In the genomic region with DNA sequence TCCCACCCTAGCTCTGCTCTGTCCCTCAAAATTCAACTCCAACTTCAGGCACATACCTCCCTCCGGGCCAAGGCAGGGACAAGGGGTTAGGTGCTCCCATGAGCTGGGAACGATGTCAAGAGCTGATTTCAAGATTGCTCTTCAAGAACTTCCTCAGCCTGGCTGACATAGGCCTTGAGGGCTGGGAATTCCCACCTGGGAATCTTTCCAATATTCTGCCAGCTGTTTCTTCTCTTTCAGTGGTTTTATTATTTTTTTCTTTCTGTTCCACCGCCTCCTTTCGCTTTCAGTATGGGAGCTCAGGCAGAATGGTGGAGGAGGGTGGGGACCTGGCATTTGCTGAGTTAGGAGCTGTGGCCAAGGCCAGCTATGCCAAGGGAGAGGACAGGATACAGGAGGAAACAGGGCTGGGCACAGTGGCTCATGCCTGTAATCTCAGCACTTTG, we compare ENCODE assay signal across 9 cellular contexts. TPM values are rescaled to one million over a fixed set of nuclear protein-coding genes. Genes with fewer than 3 reads are reported as not detected.
DNase-seq lines count a peak whose midpoint lies in the region; ATAC-seq and FAIRE-seq lines count a peak whose summit lies in the region.
"Had no signal": no experiment of that assay in that cellular context is flagged by ENCODE, and none has a peak within 500 bp of the region (broad histone marks: within the 10 kb centered on the region; RNA-seq: fewer than 3 reads in every experiment).

No MANE protein-coding gene starts in this region.

- no peak overlapping the region for H3K4me3 ChIP-seq in right cardiac atrium (ENCODE audit: low read length)
- no peak overlapping the region for H3K4me3 ChIP-seq in small intestine (ENCODE audit: low read depth in 1 of 2, low read length in 2 of 2)

- H3K36me3 ChIP-seq in small intestine (ENCODE audit: control insufficient read depth in 2 of 2, insufficient read depth in 2 of 2, low read length in 2 of 2): no peaks in the 10 kb centered on the region

- H3K9me3 ChIP-seq in right cardiac atrium (ENCODE audit: control insufficient read depth, low read length) (no peaks in the 10 kb centered on the region), small intestine (ENCODE audit: control insufficient read depth, low read depth) (no peaks in the 10 kb centered on the region)

- H3K4me1 ChIP-seq in right cardiac atrium (ENCODE audit: control insufficient read depth, insufficient read depth, low read length): peaks cover 6% of the 10 kb centered on the region
- H3K4me1 ChIP-seq in small intestine (ENCODE audit: control insufficient read depth in 2 of 2, insufficient read depth in 1 of 2, low read depth in 1 of 2, low read length in 1 of 2): peaks cover 8 to 11% of the 10 kb centered on the region in 2 donors

- WGBS in right cardiac atrium: 23% methylated on average over 4 of the region's 4 CpGs
- 6 to 19% (median 13%) methylated on average over 4 of the region's 4 CpGs for WGBS in small intestine, 3 donors

- FAIRE-seq in small intestine (lab: Jason Lieb, UNC): no peak

- H3K27ac ChIP-seq in right cardiac atrium (ENCODE audit: low read length) (peak overlapping the region; percentile 34), small intestine (ENCODE audit: low read depth in 1 of 2, low read length in 1 of 2) (peak overlapping the region; percentile 82 to 86)

- intact Hi-C loops in right cardiac atrium (cut with DNase I): loop anchor here in 3 of 4 donors (2.0 to 10.0 kb wide), 2 partner anchors 53 to 127 kb away; no protein-coding TSS in a partner anchor

- peak; percentile 70 to 79 for ATAC-seq in right cardiac atrium
- no peak for ATAC-seq in HG03571 (IDR thresholded peaks at IDR 0.05; ENCODE audit: unreplicated experiment)

- peak; percentile 91 for DNase-seq in H4 (ENCODE audit: low spot score)
- peak; percentile 91 for DNase-seq in amniotic epithelial cell (ENCODE audit: low read depth)
- DNase-seq in right cardiac atrium: peak; percentile 70 to 84 (median 84)
- DNase-seq in small intestine: peak; percentile 95
- no peak for DNase-seq in central memory CD4-positive, alpha-beta T cell
- DNase-seq in activated CD4-positive, CD25-positive, alpha-beta regulatory T cell (lab: John Stamatoyannopoulos, UW): no peak
- no peak for DNase-seq in NCI-H146 treated with DMSO at 0.1 percent for 48 hours (lab: John Stamatoyannopoulos, UW; ENCODE audit: unreplicated experiment)
- DNase-seq: NCI-H345 had no signal

- H3K27me3 ChIP-seq in right cardiac atrium (ENCODE audit: control insufficient read depth, insufficient read depth) (no peaks in the 10 kb centered on the region), small intestine (ENCODE audit: control insufficient read depth in 2 of 2, insufficient read depth in 2 of 2, low read length in 2 of 2) (no peaks in the 10 kb centered on the region)

RNA-seq across cellular contexts. Expression of a gene that starts 33.7 kb away (rescaled TPM):
- total RNA-seq in H4 (2014; rRNA removed; shearing (Covaris generic)): 409 and 635 TPM in 2 replicates
- 100 to 1,000 TPM; 144 to 185 (median 151) TPM for total RNA-seq in right cardiac atrium
- polyA plus RNA-seq in right cardiac atrium (137 TPM), small intestine (100 to 1,000 TPM; 115 to 311 (median 126) TPM)

RNA-seq across cellular contexts. Expression of a gene that starts 50.7 kb away (rescaled TPM):
- 119 and 142 TPM in 2 replicates for total RNA-seq in H4 (2014; rRNA removed; shearing (Covaris generic))
- total RNA-seq in right cardiac atrium: 10 to 100 TPM; 38.5 to 68.6 (median 52.9) TPM
- polyA plus RNA-seq in right cardiac atrium: 59.8 TPM
- polyA plus RNA-seq in small intestine: 100 to 1,000 TPM in 2 of 3 donors, 10 to 100 TPM in 1; 96.8 to 464 (median 327) TPM

Comparison
In these comparisons a context has a peak if more than half of its experiments do, and no peak if none do; other contexts are left out.
1. DNase-seq: peak in H4 (single experiment), amniotic epithelial cell (single experiment), right cardiac atrium (3 of 3) and small intestine (single experiment); none in central memory CD4-positive, alpha-beta T cell (single experiment), activated CD4-positive, CD25-positive, alpha-beta regulatory T cell (0 of 4) and NCI-H146 treated with DMSO at 0.1 percent for 48 hours (single experiment).